In genomic region chr9:129458663-129459549, GRCh38 we compare ENCODE assay signal across 8 cellular contexts.
DNase-seq lines count a peak whose midpoint lies in the region; ATAC-seq and TF ChIP-seq lines count a peak whose summit lies in the region.

No MANE protein-coding gene starts in this region.

- no peaks in the 10 kb centered on the region for H3K27me3 ChIP-seq in gastroesophageal sphincter
- no peaks in the 10 kb centered on the region for H3K27me3 ChIP-seq in parathyroid adenoma (ENCODE audit: control insufficient read depth, insufficient read depth, low read length)

- peak overlapping the region; percentile 81 for H2AFZ ChIP-seq in parathyroid adenoma

- peak overlapping the region; percentile 32 for H3K4me3 Mint-ChIP-seq in activated CD4-positive, alpha-beta T cell treated with anti-CD3 and anti-CD28 coated beads, Interleukin-2, amount 10 ng/mL, durations not matched to agents 7 days and 5 days

- TF ChIP-seq EP300 in gastroesophageal sphincter (IDR thresholded peaks at IDR 0.05) = no peak

- no CpG with 5 or more reads among the region's 29 CpGs for WGBS in gastroesophageal sphincter (ENCODE audit: low coverage in 1 of 2), 2 donors

- peak; percentile 56 for DNase-seq in Ammon's horn (ENCODE audit: low spot score)
- DNase-seq in KBM-7 = peak; percentile 71
- DNase-seq in activated CD4-positive, alpha-beta T cell treated with anti-CD3 and anti-CD28 coated beads, Interleukin-2, amount 10 ng/mL, durations not matched to agents 7 days and 5 days = no peak
- no peak for DNase-seq in DMS114 treated with DMSO at 0.1 percent for 48 hours (lab: John Stamatoyannopoulos, UW; ENCODE audit: unreplicated experiment)
- DNase-seq in kidney tubule cell (ENCODE audit: low spot score) = no peak
- no peak for DNase-seq in inferior parietal cortex (ENCODE audit: extremely low spot score)

- H3K4me1 ChIP-seq in gastroesophageal sphincter (peaks cover 11 to 69% (median 37%) of the 10 kb centered on the region in 3 donors), parathyroid adenoma (peaks cover 26% of the 10 kb centered on the region)

- H3K4me2 ChIP-seq in parathyroid adenoma (ENCODE audit: low read length) = peak overlapping the region; percentile 38

- H3K9me3 ChIP-seq in gastroesophageal sphincter = no peaks in the 10 kb centered on the region
- H3K9me3 ChIP-seq in parathyroid adenoma (ENCODE audit: control insufficient read depth, low read length) = no peaks in the 10 kb centered on the region

- TF ChIP-seq POLR2A in gastroesophageal sphincter (IDR thresholded peaks at IDR 0.05) = no peak

- CTCF ChIA-PET in activated CD4-positive, alpha-beta T cell treated with anti-CD3 and anti-CD28 coated beads, Interleukin-2, amount 10 ng/mL, durations not matched to agents 7 days and 5 days (lab: Charles Lee) = interaction anchor here (0.6 to 1.8 kb wide), 6 partner anchors 9 to 327 kb away, joined by 3 to 5 read pairs (median 3); no protein-coding TSS in a partner anchor

- H3K79me2 ChIP-seq in parathyroid adenoma = no peaks in the 10 kb centered on the region

- H3K36me3 Mint-ChIP-seq in activated CD4-positive, alpha-beta T cell treated with anti-CD3 and anti-CD28 coated beads, Interleukin-2, amount 10 ng/mL, durations not matched to agents 7 days and 5 days (ENCODE audit: low read depth) = no peaks in the 10 kb centered on the region

- H3K27ac Mint-ChIP-seq in activated CD4-positive, alpha-beta T cell treated with anti-CD3 and anti-CD28 coated beads, Interleukin-2, amount 10 ng/mL, durations not matched to agents 7 days and 5 days = peak overlapping the region; percentile 88

- POLR2A ChIA-PET in activated CD4-positive, alpha-beta T cell treated with anti-CD3 and anti-CD28 coated beads, Interleukin-2, amount 10 ng/mL, durations not matched to agents 7 days and 5 days (lab: Charles Lee) = interaction anchor here (0.7 to 2.2 kb wide), 2 partner anchors 280 to 281 kb away, joined by 3 to 7 read pairs; partner anchors contain the start of gene IER5L

- in situ Hi-C loops in KBM-7 (cut with MboI; ENCODE audit: low pct_unique_long_range_greater_than_20kb, low sequenced_read_pairs) = no loop called here

- H3K4me1 Mint-ChIP-seq in activated CD4-positive, alpha-beta T cell treated with anti-CD3 and anti-CD28 coated beads, Interleukin-2, amount 10 ng/mL, durations not matched to agents 7 days and 5 days = peaks cover 45% of the 10 kb centered on the region

- peak; percentile 3 for ATAC-seq in gastroesophageal sphincter

- H3K9ac ChIP-seq in parathyroid adenoma = no peak overlapping the region

- H3K27me3 Mint-ChIP-seq in activated CD4-positive, alpha-beta T cell treated with anti-CD3 and anti-CD28 coated beads, Interleukin-2, amount 10 ng/mL, durations not matched to agents 7 days and 5 days = peaks cover 7% of the 10 kb centered on the region

- TF ChIP-seq CTCF in gastroesophageal sphincter (IDR thresholded peaks at IDR 0.05) = no peak
- no peak for TF ChIP-seq CTCF in parathyroid adenoma (IDR thresholded peaks at IDR 0.05)

- H3K9me3 Mint-ChIP-seq in activated CD4-positive, alpha-beta T cell treated with anti-CD3 and anti-CD28 coated beads, Interleukin-2, amount 10 ng/mL, durations not matched to agents 7 days and 5 days = no peaks in the 10 kb centered on the region

- peak overlapping the region; percentile 60 to 96 (median 92) for H3K27ac ChIP-seq in gastroesophageal sphincter
- H3K27ac ChIP-seq in parathyroid adenoma = peak overlapping the region; percentile 67

- no peaks in the 10 kb centered on the region for H3K36me3 ChIP-seq in gastroesophageal sphincter
- no peaks in the 10 kb centered on the region for H3K36me3 ChIP-seq in parathyroid adenoma (ENCODE audit: control insufficient read depth, insufficient read depth, low read length)

- peak overlapping the region in 1 of 2 donors; percentile 52 for H3K4me3 ChIP-seq in gastroesophageal sphincter
- H3K4me3 ChIP-seq in parathyroid adenoma (ENCODE audit: low read depth, low read length) = no peak overlapping the region

Comparison
In these comparisons a context has a peak if more than half of its experiments do, and no peak if none do; other contexts are left out.
1. DNase-seq: peak in Ammon's horn (single experiment) and KBM-7 (single experiment); none in activated CD4-positive, alpha-beta T cell treated with anti-CD3 and anti-CD28 coated beads, Interleukin-2, amount 10 ng/mL, durations not matched to agents 7 days and 5 days (single experiment), DMS114 treated with DMSO at 0.1 percent for 48 hours (single experiment), kidney tubule cell (single experiment) and inferior parietal cortex (single experiment).